17 cellular contexts compared by ENCODE assay signal in genomic region chr7:100019908-100020307, GRCh38. TPM values are rescaled to one million over a fixed set of nuclear protein-coding genes. Genes with fewer than 3 reads are reported as not detected.
DNase-seq lines count a peak whose midpoint lies in the region; ATAC-seq lines count a peak whose summit lies in the region.
"Had no signal": no experiment of that assay in that cellular context is flagged by ENCODE, and none has a peak within 500 bp of the region (broad histone marks: within the 10 kb centered on the region; RNA-seq: fewer than 3 reads in every experiment).

No MANE protein-coding gene starts in this region.

- H3K27me3 Mint-ChIP-seq in activated CD8-positive, alpha-beta T cell treated with anti-CD3 and anti-CD28 coated beads, Interleukin-2, amount 10 ng/mL, durations not matched to agents 7 days and 5 days (ENCODE audit: low read depth) = no peaks in the 10 kb centered on the region
- peaks cover 4 to 9% (median 7%) of the 10 kb centered on the region in 3 donors for H3K27me3 Mint-ChIP-seq in immature natural killer cell (ENCODE audit: low read depth in 3 of 3)

- DNase-seq in activated naive CD4-positive, alpha-beta T cell treated with anti-CD3 and anti-CD28 coated beads, Interleukin-2, amount 50 U/mL, for 72 hours (ENCODE audit: low spot score in 2 of 2) = no peak
- no peak for DNase-seq in activated naive CD4-positive, alpha-beta T cell treated with anti-CD3 and anti-CD28 coated beads, Interleukin-2, amount 50 U/mL, for 16 hours
- DNase-seq in activated CD8-positive, alpha-beta T cell treated with anti-CD3 and anti-CD28 coated beads, Interleukin-2, amount 10 ng/mL, durations not matched to agents 7 days and 5 days = no peak
- no peak for DNase-seq in immature natural killer cell
- DNase-seq: activated CD4-positive, alpha-beta T cell treated with anti-CD3 and anti-CD28 coated beads, Interleukin-2, amount 50 U/mL, for 48 hours; activated gamma-delta T cell; MV-4-11; stimulated activated CD8-positive, alpha-beta memory T cell treated with anti-CD3 and anti-CD28 coated beads, Interleukin-4, amount 100 ng/mL, for 48 hours; T-helper 9 cell had no signal

- peaks cover 36% of the 10 kb centered on the region for H3K4me1 Mint-ChIP-seq in activated CD8-positive, alpha-beta T cell treated with anti-CD3 and anti-CD28 coated beads, Interleukin-2, amount 10 ng/mL, durations not matched to agents 7 days and 5 days (ENCODE audit: low read depth)
- H3K4me1 Mint-ChIP-seq in immature natural killer cell = peaks cover 36 to 41% of the 10 kb centered on the region in 2 donors

- no peak overlapping the region for H3K4me3 Mint-ChIP-seq in activated CD8-positive, alpha-beta T cell treated with anti-CD3 and anti-CD28 coated beads, Interleukin-2, amount 10 ng/mL, durations not matched to agents 7 days and 5 days
- H3K4me3 Mint-ChIP-seq in immature natural killer cell = no peak overlapping the region

- ATAC-seq in activated naive CD4-positive, alpha-beta T cell treated with anti-CD3 and anti-CD28 coated beads, Interleukin-2, amount 50 U/mL, for 72 hours = peak; percentile 35 to 43
- no peak for ATAC-seq in activated CD8-positive, alpha-beta T cell treated with anti-CD3 and anti-CD28 coated beads, Interleukin-2, amount 10 ng/mL, durations not matched to agents 7 days and 5 days
- ATAC-seq in HG03378 (IDR thresholded peaks at IDR 0.05; ENCODE audit: unreplicated experiment) (no peak), HG02610 (IDR thresholded peaks at IDR 0.05; ENCODE audit: unreplicated experiment) (no peak), HG02798 (IDR thresholded peaks at IDR 0.05; ENCODE audit: poor library complexity, unreplicated experiment) (no peak)
- ATAC-seq: sciatic nerve had no signal

- H3K27ac ChIP-seq in temporal lobe (ENCODE audit: low read depth, low read length) = peak overlapping the region; percentile 47

- no peaks in the 10 kb centered on the region for H3K9me3 Mint-ChIP-seq in activated naive CD4-positive, alpha-beta T cell treated with anti-CD3 and anti-CD28 coated beads, Interleukin-2, amount 50 U/mL, for 72 hours
- no peaks in the 10 kb centered on the region for H3K9me3 Mint-ChIP-seq in activated CD8-positive, alpha-beta T cell treated with anti-CD3 and anti-CD28 coated beads, Interleukin-2, amount 10 ng/mL, durations not matched to agents 7 days and 5 days (ENCODE audit: insufficient read depth)
- no peaks in the 10 kb centered on the region for H3K9me3 Mint-ChIP-seq in immature natural killer cell

- POLR2A ChIA-PET in activated CD8-positive, alpha-beta T cell treated with anti-CD3 and anti-CD28 coated beads, Interleukin-2, amount 10 ng/mL, durations not matched to agents 7 days and 5 days (lab: Charles Lee) = no interaction called here

- peak overlapping the region; percentile 31 for H3K27ac Mint-ChIP-seq in activated naive CD4-positive, alpha-beta T cell treated with anti-CD3 and anti-CD28 coated beads, Interleukin-2, amount 50 U/mL, for 72 hours
- peak overlapping the region; percentile 9 for H3K27ac Mint-ChIP-seq in activated CD8-positive, alpha-beta T cell treated with anti-CD3 and anti-CD28 coated beads, Interleukin-2, amount 10 ng/mL, durations not matched to agents 7 days and 5 days
- H3K27ac Mint-ChIP-seq in immature natural killer cell = peak overlapping the region in 4 of 6 donors; percentile 4 to 60 (median 36)

- H3K36me3 Mint-ChIP-seq in activated naive CD4-positive, alpha-beta T cell treated with anti-CD3 and anti-CD28 coated beads, Interleukin-2, amount 50 U/mL, for 72 hours = peaks cover 26 to 63% of the 10 kb centered on the region in 2 donors
- peaks cover 36% of the 10 kb centered on the region for H3K36me3 Mint-ChIP-seq in activated CD8-positive, alpha-beta T cell treated with anti-CD3 and anti-CD28 coated beads, Interleukin-2, amount 10 ng/mL, durations not matched to agents 7 days and 5 days (ENCODE audit: low read depth)
- H3K36me3 Mint-ChIP-seq in immature natural killer cell = peaks cover 6 to 16% (median 6%) of the 10 kb centered on the region in 3 donors

- CTCF ChIA-PET in activated CD8-positive, alpha-beta T cell treated with anti-CD3 and anti-CD28 coated beads, Interleukin-2, amount 10 ng/mL, durations not matched to agents 7 days and 5 days (lab: Charles Lee) = interaction anchor here (1.0 to 3.6 kb wide), 4 partner anchors 10 to 107 kb away, joined by 3 to 10 read pairs (median 4); no protein-coding TSS in a partner anchor

RNA-seq across cellular contexts. Expression of gene ZKSCAN1, which starts 4.5 kb away (rescaled TPM):
- total RNA-seq in activated naive CD4-positive, alpha-beta T cell treated with anti-CD3 and anti-CD28 coated beads, Interleukin-2, amount 50 U/mL, for 72 hours = 10 to 100 TPM; 52.2 to 67.1 TPM
- total RNA-seq in activated CD8-positive, alpha-beta T cell treated with anti-CD3 and anti-CD28 coated beads, Interleukin-2, amount 10 ng/mL, durations not matched to agents 7 days and 5 days = 10 to 100 TPM; 50.4 to 54.5 TPM
- 10 to 100 TPM; 14.4 to 48.9 (median 18.7) TPM for polyA plus RNA-seq in immature natural killer cell
- total RNA-seq in temporal lobe = 60.0 TPM

RNA-seq across cellular contexts. Expression of gene ZSCAN21, which starts 29.7 kb away (rescaled TPM):
- 1 to 10 TPM; 3.8 to 7.1 TPM for total RNA-seq in activated naive CD4-positive, alpha-beta T cell treated with anti-CD3 and anti-CD28 coated beads, Interleukin-2, amount 50 U/mL, for 72 hours
- total RNA-seq in activated CD8-positive, alpha-beta T cell treated with anti-CD3 and anti-CD28 coated beads, Interleukin-2, amount 10 ng/mL, durations not matched to agents 7 days and 5 days = 1 to 10 TPM; 5.8 to 7.5 TPM
- 1 to 10 TPM; 2.3 to 9.8 (median 4.0) TPM for polyA plus RNA-seq in immature natural killer cell
- 13.5 TPM for total RNA-seq in temporal lobe

RNA-seq across cellular contexts. Expression of gene AZGP1, which starts 44.1 kb away (rescaled TPM):
- under 1 TPM in 1 of 2 donors, not detected in 1; 0.43 TPM for total RNA-seq in activated naive CD4-positive, alpha-beta T cell treated with anti-CD3 and anti-CD28 coated beads, Interleukin-2, amount 50 U/mL, for 72 hours
- not detected for total RNA-seq in activated CD8-positive, alpha-beta T cell treated with anti-CD3 and anti-CD28 coated beads, Interleukin-2, amount 10 ng/mL, durations not matched to agents 7 days and 5 days
- not detected for polyA plus RNA-seq in immature natural killer cell
- total RNA-seq in temporal lobe = not detected
- total RNA-seq: endothelial cell of umbilical vein, frontal cortex, lung microvascular endothelial cell had no signal
- polyA plus RNA-seq: endothelial cell of umbilical vein had no signal

Comparison
In these comparisons a context has a peak if more than half of its experiments do, and no peak if none do; other contexts are left out.
1. ATAC-seq: peak in activated naive CD4-positive, alpha-beta T cell treated with anti-CD3 and anti-CD28 coated beads, Interleukin-2, amount 50 U/mL, for 72 hours (2 of 2); none in activated CD8-positive, alpha-beta T cell treated with anti-CD3 and anti-CD28 coated beads, Interleukin-2, amount 10 ng/mL, durations not matched to agents 7 days and 5 days (single experiment), HG03378 (single experiment), HG02610 (single experiment) and HG02798 (single experiment).
2. Peak in every context shown above with its lines, with median percentiles within 50 percentile points of each other: H3K27ac Mint-ChIP-seq.